In the genomic region with DNA sequence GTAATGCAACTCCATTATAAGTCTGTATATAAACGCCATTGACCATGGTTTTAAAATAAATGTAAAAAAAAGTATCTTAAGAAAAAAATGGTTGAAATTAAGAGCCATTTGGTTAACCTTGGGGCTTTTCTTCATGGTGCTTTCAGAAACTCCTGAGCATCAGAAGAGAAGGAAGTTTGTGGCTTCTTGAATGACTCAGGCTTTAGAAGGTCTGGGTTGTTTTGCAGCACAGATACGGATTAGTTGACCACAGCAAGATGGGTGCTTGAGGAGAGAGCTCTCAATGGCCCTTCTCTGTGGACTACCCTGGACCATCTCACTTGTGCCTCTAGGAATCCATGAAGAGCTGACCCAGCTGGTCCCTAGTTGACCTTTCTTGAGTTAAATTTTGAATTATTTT, we compare ENCODE assay signal across 10 cellular contexts.
DNase-seq lines count a peak whose midpoint lies in the region; ATAC-seq, FAIRE-seq and TF ChIP-seq lines count a peak whose summit lies in the region.
"Had no signal": no experiment of that assay in that cellular context is flagged by ENCODE, and none has a peak within 500 bp of the region (broad histone marks: within the 10 kb centered on the region; RNA-seq: fewer than 3 reads in every experiment).

No MANE protein-coding gene starts in this region.

- H3K4me1 ChIP-seq in GM12878 (ENCODE audit: control insufficient read depth, insufficient read depth, low read length): peaks cover 13% of the 10 kb centered on the region

- SMC1A ChIA-PET in GM12878 (lab: Charles Lee; ENCODE audit: uncharacterized antibody, unreplicated experiment): interaction anchor here (0.6 to 1.8 kb wide), 3 partner anchors 14 to 1284 kb away, joined by 3 to 7 read pairs (median 6); no protein-coding TSS in a partner anchor

- no peak overlapping the region for H3K27ac ChIP-seq in GM12878 (ENCODE audit: control insufficient read depth, insufficient read depth)
- H3K27ac ChIP-seq: skin epidermis had no signal

- ATAC-seq in GM18907 (IDR thresholded peaks at IDR 0.05; ENCODE audit: unreplicated experiment) (peak; percentile 96), GM21723 (IDR thresholded peaks at IDR 0.05; ENCODE audit: unreplicated experiment) (peak; percentile 88), HG03469 (IDR thresholded peaks at IDR 0.05; ENCODE audit: unreplicated experiment) (peak; percentile 95), GM12878 (peak; percentile 87)

- 0% methylated on average over 2 of the region's 2 CpGs for WGBS in GM12878 (ENCODE audit: insufficient coverage, insufficient replicate concordance, low lambda C conversion rate, missing lambda C conversion rate)

- BruUV-seq in GM12878 (replicated peaks; lab: Mats Ljungman, UMichigan): no TSS peak

- no peak overlapping the region for H2AFZ ChIP-seq in GM12878 (ENCODE audit: control insufficient read depth, low read depth, low read length)

- no peaks in the 10 kb centered on the region for H3K79me2 ChIP-seq in GM12878 (ENCODE audit: control insufficient read depth, insufficient read depth, low read length)

- no peak for TF ChIP-seq CTCF in GM12878 (IDR thresholded peaks at IDR 0.05 in 2 of 3, conservative IDR thresholded peaks at IDR 0.05 in 1 of 3; ENCODE audit: control insufficient read depth in 2 of 3, extremely low read depth in 1 of 3, insufficient read depth in 1 of 3, low read depth in 3 of 3, low read length in 3 of 3)

- RAD21 ChIA-PET in GM12878 (lab: Charles Lee; ENCODE audit: unreplicated experiment): interaction anchor here (1.2 to 2.6 kb wide), 2 partner anchors 38 to 42 kb away, joined by 3 to 8 read pairs; no protein-coding TSS in a partner anchor

- CTCF ChIA-PET in GM12878 (lab: Yijun Ruan, JAX): interaction anchor here (1.0 to 10.5 kb wide), 4 partner anchors 42 to 983 kb away, joined by 3 to 204 read pairs (median 4); no protein-coding TSS in a partner anchor

- H3K4me3 ChIP-seq in GM12878: no peak overlapping the region
- H3K4me3 ChIP-seq: skin epidermis had no signal

- no peaks in the 10 kb centered on the region for H4K20me1 ChIP-seq in GM12878 (ENCODE audit: control insufficient read depth, insufficient read depth)

- DNase-seq in GM12878 (ENCODE audit: low read depth, low spot score): peak; percentile 27
- no peak for DNase-seq in cardiac septum (ENCODE audit: low spot score)
- DNase-seq in T1000 (lab: John Stamatoyannopoulos, UW): no peak
- no peak for DNase-seq in dedifferentiated amniotic fluid mesenchymal stem cell (ENCODE audit: extremely low spot score)
- DNase-seq: NCI-H510A treated with DMSO at 0.1 percent for 48 hours, trophoblast cell had no signal

- TF ChIP-seq RAD21 in GM12878 (IDR thresholded peaks at IDR 0.05; ENCODE audit: insufficient read depth, low read depth, low read length): no peak

- TF ChIP-seq POLR2A in GM12878 (IDR thresholded peaks at IDR 0.05; ENCODE audit: low read depth, low read length): no peak

- H3K4me2 ChIP-seq in GM12878 (ENCODE audit: control insufficient read depth, insufficient read depth): peak overlapping the region; percentile 22; the same call in 1 of the 2 replicates

- no peaks in the 10 kb centered on the region for H3K27me3 ChIP-seq in GM12878 (replicated peaks in 1 of 2; ENCODE audit: control insufficient read depth in 2 of 2, insufficient read depth in 2 of 2, low read length in 1 of 2)

- peak; percentile 54 for FAIRE-seq in GM12878 (lab: Jason Lieb, UNC)

- intact Hi-C loops in GM12878 (cut with micrococcal nuclease; ENCODE audit: unreplicated experiment): no loop called here
- intact Hi-C loops in cardiac septum (cut with DNase I): loop anchor here (10.0 kb wide), 1 partner anchor 279 kb away; no protein-coding TSS in a partner anchor

- H3K9me3 ChIP-seq in GM12878 (replicated peaks; ENCODE audit: control insufficient read depth, insufficient read depth, low read length): no peaks in the 10 kb centered on the region

- POLR2A ChIA-PET in GM12878 (lab: Charles Lee): interaction anchor here (0.6 kb wide), 1 partner anchor 17 kb away, joined by 6 read pairs; no protein-coding TSS in a partner anchor

- peak in 1 of 2 experiments; percentile 34; a peak in 1 of 4 replicates for TF ChIP-seq EP300 in GM12878 (IDR thresholded peaks at IDR 0.05; ENCODE audit: borderline replicate concordance in 1 of 2, control insufficient read depth in 1 of 2, low read depth in 2 of 2, low read length in 2 of 2)

- H3K36me3 ChIP-seq in GM12878 (ENCODE audit: control insufficient read depth in 2 of 2, insufficient read depth in 2 of 2, low read length in 1 of 2): no peaks in the 10 kb centered on the region

- H3K9ac ChIP-seq in GM12878 (ENCODE audit: control insufficient read depth, insufficient read depth, low read length): no peak overlapping the region

- in situ Hi-C loops in GM12878 (cut with MboI): no loop called here

TF ChIP-seq in GM12878, 131 proteins besides CTCF, POLR2A, EP300 and RAD21 (continues in another document):
- TF ChIP-seq, protein P1, sequence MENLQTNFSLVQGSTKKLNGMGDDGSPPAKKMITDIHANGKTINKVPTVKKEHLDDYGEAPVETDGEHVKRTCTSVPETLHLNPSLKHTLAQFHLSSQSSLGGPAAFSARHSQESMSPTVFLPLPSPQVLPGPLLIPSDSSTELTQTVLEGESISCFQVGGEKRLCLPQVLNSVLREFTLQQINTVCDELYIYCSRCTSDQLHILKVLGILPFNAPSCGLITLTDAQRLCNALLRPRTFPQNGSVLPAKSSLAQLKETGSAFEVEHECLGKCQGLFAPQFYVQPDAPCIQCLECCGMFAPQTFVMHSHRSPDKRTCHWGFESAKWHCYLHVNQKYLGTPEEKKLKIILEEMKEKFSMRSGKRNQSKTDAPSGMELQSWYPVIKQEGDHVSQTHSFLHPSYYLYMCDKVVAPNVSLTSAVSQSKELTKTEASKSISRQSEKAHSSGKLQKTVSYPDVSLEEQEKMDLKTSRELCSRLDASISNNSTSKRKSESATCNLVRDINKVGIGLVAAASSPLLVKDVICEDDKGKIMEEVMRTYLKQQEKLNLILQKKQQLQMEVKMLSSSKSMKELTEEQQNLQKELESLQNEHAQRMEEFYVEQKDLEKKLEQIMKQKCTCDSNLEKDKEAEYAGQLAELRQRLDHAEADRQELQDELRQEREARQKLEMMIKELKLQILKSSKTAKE (IDR thresholded peaks at IDR 0.05; ENCODE audit: low read depth, poor library complexity, severe bottlenecking): no peak
- TF ChIP-seq TARDBP (IDR thresholded peaks at IDR 0.05; ENCODE audit: borderline replicate concordance): no peak
- no peak for TF ChIP-seq BMI1 (IDR thresholded peaks at IDR 0.05; ENCODE audit: borderline replicate concordance)
- TF ChIP-seq RUNX3 (IDR thresholded peaks at IDR 0.05; ENCODE audit: low read length): peak; percentile 94
- no peak for TF ChIP-seq SMC3 (IDR thresholded peaks at IDR 0.05; ENCODE audit: borderline replicate concordance, low read length)
- peak; percentile 69; the same call in 1 of the 2 replicates for TF ChIP-seq NFIC (IDR thresholded peaks at IDR 0.05; ENCODE audit: low read depth, low read length)
- no peak for TF ChIP-seq BHLHE40 (IDR thresholded peaks at IDR 0.05; ENCODE audit: borderline replicate concordance in 1 of 2, low read depth in 2 of 2, low read length in 1 of 2)
- no peak for TF ChIP-seq SREBF1 (IDR thresholded peaks at IDR 0.05; ENCODE audit: low read length)
- no peak for TF ChIP-seq KLF5 (IDR thresholded peaks at IDR 0.05; ENCODE audit: partially characterized antibody)
- TF ChIP-seq CBX3 (IDR thresholded peaks at IDR 0.05; ENCODE audit: borderline replicate concordance, low read depth): no peak
- peak; percentile 63; the same call in 1 of the 2 replicates for TF ChIP-seq IRF4 (IDR thresholded peaks at IDR 0.05; ENCODE audit: low read depth, low read length)
- TF ChIP-seq, protein P2, sequence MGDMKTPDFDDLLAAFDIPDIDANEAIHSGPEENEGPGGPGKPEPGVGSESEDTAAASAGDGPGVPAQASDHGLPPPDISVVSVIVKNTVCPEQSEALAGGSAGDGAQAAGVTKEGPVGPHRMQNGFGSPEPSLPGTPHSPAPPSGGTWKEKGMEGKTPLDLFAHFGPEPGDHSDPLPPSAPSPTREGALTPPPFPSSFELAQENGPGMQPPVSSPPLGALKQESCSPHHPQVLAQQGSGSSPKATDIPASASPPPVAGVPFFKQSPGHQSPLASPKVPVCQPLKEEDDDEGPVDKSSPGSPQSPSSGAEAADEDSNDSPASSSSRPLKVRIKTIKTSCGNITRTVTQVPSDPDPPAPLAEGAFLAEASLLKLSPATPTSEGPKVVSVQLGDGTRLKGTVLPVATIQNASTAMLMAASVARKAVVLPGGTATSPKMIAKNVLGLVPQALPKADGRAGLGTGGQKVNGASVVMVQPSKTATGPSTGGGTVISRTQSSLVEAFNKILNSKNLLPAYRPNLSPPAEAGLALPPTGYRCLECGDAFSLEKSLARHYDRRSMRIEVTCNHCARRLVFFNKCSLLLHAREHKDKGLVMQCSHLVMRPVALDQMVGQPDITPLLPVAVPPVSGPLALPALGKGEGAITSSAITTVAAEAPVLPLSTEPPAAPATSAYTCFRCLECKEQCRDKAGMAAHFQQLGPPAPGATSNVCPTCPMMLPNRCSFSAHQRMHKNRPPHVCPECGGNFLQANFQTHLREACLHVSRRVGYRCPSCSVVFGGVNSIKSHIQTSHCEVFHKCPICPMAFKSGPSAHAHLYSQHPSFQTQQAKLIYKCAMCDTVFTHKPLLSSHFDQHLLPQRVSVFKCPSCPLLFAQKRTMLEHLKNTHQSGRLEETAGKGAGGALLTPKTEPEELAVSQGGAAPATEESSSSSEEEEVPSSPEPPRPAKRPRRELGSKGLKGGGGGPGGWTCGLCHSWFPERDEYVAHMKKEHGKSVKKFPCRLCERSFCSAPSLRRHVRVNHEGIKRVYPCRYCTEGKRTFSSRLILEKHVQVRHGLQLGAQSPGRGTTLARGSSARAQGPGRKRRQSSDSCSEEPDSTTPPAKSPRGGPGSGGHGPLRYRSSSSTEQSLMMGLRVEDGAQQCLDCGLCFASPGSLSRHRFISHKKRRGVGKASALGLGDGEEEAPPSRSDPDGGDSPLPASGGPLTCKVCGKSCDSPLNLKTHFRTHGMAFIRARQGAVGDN (IDR thresholded peaks at IDR 0.05): no peak
- no peak for TF ChIP-seq ZSCAN29 (IDR thresholded peaks at IDR 0.05)
- TF ChIP-seq POU2F2 (IDR thresholded peaks at IDR 0.05; ENCODE audit: borderline replicate concordance, low read depth, low read length): no peak
- TF ChIP-seq MEF2B (IDR thresholded peaks at IDR 0.05; ENCODE audit: partially characterized antibody, poor library complexity, severe bottlenecking): no peak
- no peak for TF ChIP-seq BRCA1 (IDR thresholded peaks at IDR 0.05; ENCODE audit: low read depth, low read length)
- TF ChIP-seq TCF12 (IDR thresholded peaks at IDR 0.05; ENCODE audit: low read depth, low read length): no peak
- TF ChIP-seq YBX1 (IDR thresholded peaks at IDR 0.05): no peak
- TF ChIP-seq, protein P3, sequence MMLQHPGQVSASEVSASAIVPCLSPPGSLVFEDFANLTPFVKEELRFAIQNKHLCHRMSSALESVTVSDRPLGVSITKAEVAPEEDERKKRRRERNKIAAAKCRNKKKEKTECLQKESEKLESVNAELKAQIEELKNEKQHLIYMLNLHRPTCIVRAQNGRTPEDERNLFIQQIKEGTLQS (IDR thresholded peaks at IDR 0.05; ENCODE audit: borderline replicate concordance, extremely low read depth, low read depth, low read length): no peak
